Comparison of ENCODE assay signal across 1 cellular context in genomic region chr2:108613261-108614042, GRCh38.
TF ChIP-seq lines count a peak whose summit lies in the region.

No MANE protein-coding gene starts in this region.

TF ChIP-seq in H1, 55 proteins besides CTCF, POLR2A, EP300 and RAD21 (continued from another document):
- TF ChIP-seq NRF1 (IDR thresholded peaks at IDR 0.05; ENCODE audit: low read depth, low read length), result no peak
- TF ChIP-seq, protein P1, sequence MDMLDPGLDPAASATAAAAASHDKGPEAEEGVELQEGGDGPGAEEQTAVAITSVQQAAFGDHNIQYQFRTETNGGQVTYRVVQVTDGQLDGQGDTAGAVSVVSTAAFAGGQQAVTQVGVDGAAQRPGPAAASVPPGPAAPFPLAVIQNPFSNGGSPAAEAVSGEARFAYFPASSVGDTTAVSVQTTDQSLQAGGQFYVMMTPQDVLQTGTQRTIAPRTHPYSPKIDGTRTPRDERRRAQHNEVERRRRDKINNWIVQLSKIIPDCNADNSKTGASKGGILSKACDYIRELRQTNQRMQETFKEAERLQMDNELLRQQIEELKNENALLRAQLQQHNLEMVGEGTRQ (IDR thresholded peaks at IDR 0.05; ENCODE audit: low read length), result no peak
- TF ChIP-seq SP1 (IDR thresholded peaks at IDR 0.05; ENCODE audit: low read depth, low read length), result no peak
- TF ChIP-seq NANOG (IDR thresholded peaks at IDR 0.05; ENCODE audit: insufficient read depth, low read depth, low read length, poor library complexity, severe bottlenecking), result no peak
- TF ChIP-seq POLR2AphosphoS5 (IDR thresholded peaks at IDR 0.05; ENCODE audit: low read depth, low read length), result no peak
- TF ChIP-seq KDM4A (IDR thresholded peaks at IDR 0.05; ENCODE audit: low read depth, low read length, severe bottlenecking), result no peak
TF ChIP-seq in H1: peak in this region for 0.
